Comparison of ENCODE assay signal across 12 cellular contexts in genomic region chr18:58232674-58233073, GRCh38.
"Had no signal": no experiment of that assay in that cellular context is flagged by ENCODE, and none has a peak within 500 bp of the region (broad histone marks: within the 10 kb centered on the region; RNA-seq: fewer than 3 reads in every experiment).

No MANE protein-coding gene starts in this region.

- H3K9ac ChIP-seq: parathyroid adenoma had no signal

- H3K9me3 ChIP-seq: esophagus muscularis mucosa had no signal

- H3K36me3 ChIP-seq: esophagus muscularis mucosa had no signal

- ATAC-seq: activated CD4-positive, CD25-positive, alpha-beta regulatory T cell treated with anti-CD3 and anti-CD28 coated beads, Interleukin-2, amount 50 U/mL, for 24 hours; activated T-cell treated with anti-CD3 and anti-CD28 coated beads, Interleukin-2, amount 50 U/mL, for 4 hours; stimulated activated memory B cell treated with anti-CD40 and anti-IgM and Interleukin-4, amounts not matched to agents 10 μg/mL and 1 μg/mL and 100 μg/mL, for 72 hours had no signal

- H3K4me1 ChIP-seq: parathyroid adenoma had no signal

- DNase-seq: activated gamma-delta T cell; activated T-cell treated with anti-CD3 and anti-CD28 coated beads, Interleukin-2, amount 50 U/mL, for 4 hours; amygdala; brain microvascular endothelial cell; glutamatergic neuron; left ventricle myocardium superior; naive B cell had no signal

- H3K27ac ChIP-seq: brain microvascular endothelial cell, esophagus muscularis mucosa, parathyroid adenoma had no signal

- H3K27me3 ChIP-seq: brain microvascular endothelial cell, esophagus muscularis mucosa had no signal

- H3K4me3 ChIP-seq: esophagus muscularis mucosa, smooth muscle cell had no signal

- H2AFZ ChIP-seq: parathyroid adenoma had no signal

- H3K4me2 ChIP-seq: smooth muscle cell had no signal
